Comparison of ENCODE assay signal across 13 cellular contexts in the genomic region with DNA sequence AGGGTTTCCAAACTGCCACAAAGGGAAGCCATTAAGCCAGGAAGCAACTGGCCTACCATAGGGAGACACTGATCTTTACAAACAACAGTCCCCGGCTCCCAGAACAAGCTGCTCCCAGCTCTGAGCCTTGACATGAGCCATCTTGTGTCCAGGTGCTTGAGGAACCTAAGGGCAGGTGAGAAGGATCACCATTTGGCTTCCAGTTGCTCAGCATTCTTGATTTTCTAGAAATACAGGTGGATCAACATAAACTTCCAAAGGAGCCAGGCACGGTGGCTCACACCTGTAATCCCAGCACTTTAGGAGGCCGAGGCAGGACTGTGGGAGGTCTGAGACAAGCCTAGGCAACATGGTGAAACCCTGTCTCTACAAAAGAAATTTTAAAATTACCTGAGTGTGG. TPM values are rescaled to one million over a fixed set of nuclear protein-coding genes. Genes with fewer than 3 reads are reported as not detected.
A peak's percentile ranks its signal among the peaks of the same experiment; 100 is the strongest.
DNase-seq lines count a peak whose midpoint lies in the region; ATAC-seq and TF ChIP-seq lines count a peak whose summit lies in the region.
"Had no signal": no experiment of that assay in that cellular context is flagged by ENCODE, and none has a peak within 500 bp of the region (broad histone marks: within the 10 kb centered on the region; RNA-seq: fewer than 3 reads in every experiment).

No MANE protein-coding gene starts in this region.

- no peaks in the 10 kb centered on the region for H3K9me3 ChIP-seq in CD4-positive, alpha-beta memory T cell (ENCODE audit: control insufficient read depth in 1 of 2, low read length in 2 of 2)
- no peaks in the 10 kb centered on the region for H3K9me3 ChIP-seq in esophagus (ENCODE audit: control insufficient read depth in 2 of 2, insufficient read depth in 1 of 2, low read depth in 1 of 2, low read length in 1 of 2)
- no peaks in the 10 kb centered on the region for H3K9me3 ChIP-seq in smooth muscle cell (replicated peaks; ENCODE audit: low read depth)
- H3K9me3 ChIP-seq: body of pancreas had no signal

- no peak overlapping the region for H3K27ac ChIP-seq in CD4-positive, alpha-beta memory T cell (ENCODE audit: low read depth, low read length)
- H3K27ac ChIP-seq in RWPE1 (peak overlapping the region; percentile 100), esophagus (ENCODE audit: low read depth in 2 of 2, low read length in 1 of 2) (peak overlapping the region; percentile 94 to 99), smooth muscle cell (ENCODE audit: low read depth) (peak overlapping the region; percentile 100)
- H3K27ac ChIP-seq: body of pancreas had no signal

- no peak overlapping the region for H2AFZ ChIP-seq in smooth muscle cell (ENCODE audit: low read depth)

- CTCF ChIA-PET in CD4-positive, alpha-beta memory T cell (lab: Charles Lee; ENCODE audit: partially characterized antibody): interaction anchor here (0.7 to 0.9 kb wide), 2 partner anchors 18 to 55 kb away, joined by 3 to 4 read pairs; no protein-coding TSS in a partner anchor
- CTCF ChIA-PET in RWPE1 (lab: Yijun Ruan, JAX): no interaction called here

- no peaks in the 10 kb centered on the region for H3K27me3 ChIP-seq in CD4-positive, alpha-beta memory T cell (ENCODE audit: insufficient read depth, low read length)
- no peaks in the 10 kb centered on the region for H3K27me3 ChIP-seq in esophagus (ENCODE audit: control insufficient read depth in 1 of 2, insufficient read depth in 2 of 2, low read length in 2 of 2)
- no peaks in the 10 kb centered on the region for H3K27me3 ChIP-seq in smooth muscle cell (ENCODE audit: low read depth)
- H3K27me3 ChIP-seq: body of pancreas had no signal

- no peak for ATAC-seq in HG03025 (IDR thresholded peaks at IDR 0.05; ENCODE audit: low FRiP score, unreplicated experiment)
- ATAC-seq: activated CD4-positive, CD25-positive, alpha-beta regulatory T cell treated with anti-CD3 and anti-CD28 coated beads, Interleukin-2, amount 50 U/mL, for 24 hours; body of pancreas had no signal

- H3K9me3 Mint-ChIP-seq in CD4-positive, alpha-beta memory T cell: no peaks in the 10 kb centered on the region

- WGBS in esophagus, 2 donors: 52 to 75% methylated on average over 3 of the region's 3 CpGs
- WGBS in smooth muscle cell (ENCODE audit: low lambda C conversion rate): 85% methylated on average over 3 of the region's 3 CpGs

- H3K36me3 Mint-ChIP-seq in CD4-positive, alpha-beta memory T cell: peaks cover 4 to 18% of the 10 kb centered on the region in 2 donors

- H3F3A ChIP-seq in smooth muscle cell (ENCODE audit: low read depth): peaks cover 41% of the 10 kb centered on the region

- H3K79me2 ChIP-seq in smooth muscle cell (ENCODE audit: low read depth): peaks cover 51% of the 10 kb centered on the region

- peaks cover 58 to 91% (median 75%) of the 10 kb centered on the region in 4 donors for H3K4me1 Mint-ChIP-seq in CD4-positive, alpha-beta memory T cell

- H3K4me1 ChIP-seq in CD4-positive, alpha-beta memory T cell (ENCODE audit: insufficient read depth, low read length): peaks cover 74% of the 10 kb centered on the region
- peaks cover 26 to 44% of the 10 kb centered on the region in 2 donors for H3K4me1 ChIP-seq in esophagus (ENCODE audit: control insufficient read depth in 2 of 2, insufficient read depth in 2 of 2, low read length in 1 of 2)
- H3K4me1 ChIP-seq in smooth muscle cell (ENCODE audit: low read depth): peaks cover 45% of the 10 kb centered on the region

- no peak for DNase-seq in CD4-positive, alpha-beta memory T cell
- DNase-seq in RWPE1 (ENCODE audit: low spot score) (no peak), smooth muscle cell (lab: John Stamatoyannopoulos, UW; ENCODE audit: unreplicated experiment) (no peak), NCI-H524 (lab: John Stamatoyannopoulos, UW) (no peak), kidney glomerular epithelial cell (lab: John Stamatoyannopoulos, UW) (no peak)
- DNase-seq: activated T-cell treated with anti-CD3 and anti-CD28 coated beads, Interleukin-2, amount 50 U/mL, for 48 hours; body of pancreas; GOT3; KG1 had no signal

- H3K4me3 ChIP-seq in CD4-positive, alpha-beta memory T cell (ENCODE audit: low read length in 2 of 2): no peak overlapping the region
- H3K4me3 ChIP-seq in esophagus (ENCODE audit: low read depth in 1 of 2, low read length in 2 of 2) (no peak overlapping the region), smooth muscle cell (no peak overlapping the region)
- H3K4me3 ChIP-seq: body of pancreas had no signal

- H3K4me2 ChIP-seq in smooth muscle cell: no peak overlapping the region

- H3K36me3 ChIP-seq in CD4-positive, alpha-beta memory T cell (ENCODE audit: insufficient read depth, low read length): peaks cover 6% of the 10 kb centered on the region
- H3K36me3 ChIP-seq in esophagus (ENCODE audit: control insufficient read depth in 2 of 2, insufficient read depth in 2 of 2, low read length in 1 of 2): peaks cover 0 to 2% of the 10 kb centered on the region in 2 donors
- H3K36me3 ChIP-seq in smooth muscle cell (ENCODE audit: low read depth): no peaks in the 10 kb centered on the region

- no peak overlapping the region for H3K4me3 Mint-ChIP-seq in CD4-positive, alpha-beta memory T cell

- H3K9ac ChIP-seq in smooth muscle cell (ENCODE audit: low read depth): no peak overlapping the region

- TF ChIP-seq CTCF in RWPE1 (conservative IDR thresholded peaks at IDR 0.05; ENCODE audit: low read depth): no peak
- TF ChIP-seq CTCF in smooth muscle cell (IDR thresholded peaks at IDR 0.05; ENCODE audit: borderline replicate concordance, insufficient read depth, poor library complexity, severe bottlenecking): no peak

- peaks cover 0 to 2% of the 10 kb centered on the region in 2 donors for H3K27me3 Mint-ChIP-seq in CD4-positive, alpha-beta memory T cell

- peak overlapping the region in 5 of 7 donors; percentile 7 to 81 (median 67) for H3K27ac Mint-ChIP-seq in CD4-positive, alpha-beta memory T cell

- POLR2A ChIA-PET in CD4-positive, alpha-beta memory T cell (lab: Charles Lee; ENCODE audit: partially characterized antibody): interaction anchor here (1.2 kb wide), 1 partner anchor 21 kb away, joined by 4 read pairs; a partner anchor contains a TSS
- POLR2A ChIA-PET in RWPE1 (lab: Yijun Ruan, JAX; ENCODE audit: low non-redundant PET): no interaction called here

- H4K20me1 ChIP-seq in smooth muscle cell (ENCODE audit: low read depth): peaks cover 27% of the 10 kb centered on the region

- intact Hi-C loops in CD4-positive, alpha-beta memory T cell (cut with micrococcal nuclease): no loop called here

RNA-seq across cellular contexts. Expression of a gene that starts 21.6 kb away (rescaled TPM):
- total RNA-seq in CD4-positive, alpha-beta memory T cell: 10 to 100 TPM; 52.6 to 61.0 TPM
- 10 to 100 TPM in 1 of 2 donors, 1 to 10 TPM in 1; 5.2 to 24.3 TPM for polyA plus RNA-seq in CD4-positive, alpha-beta memory T cell
- 10 to 100 TPM; 27.8 to 41.7 TPM for polyA plus RNA-seq in esophagus
- 19.6 and 29.4 TPM in 2 replicates for total RNA-seq in smooth muscle cell
- polyA plus RNA-seq in smooth muscle cell: 42.5 and 43.0 TPM in 2 replicates

RNA-seq across cellular contexts. Expression of a gene that starts 49.7 kb away (rescaled TPM):
- not detected for total RNA-seq in CD4-positive, alpha-beta memory T cell
- polyA plus RNA-seq in CD4-positive, alpha-beta memory T cell: not detected
- polyA plus RNA-seq in esophagus (not detected), smooth muscle cell (not detected in 2 replicates)
- not detected in 2 replicates for total RNA-seq in smooth muscle cell
- total RNA-seq: body of pancreas, glomerular endothelial cell had no signal
